In genomic region chr12:57479043-57479375, GRCh38 we compare ENCODE assay signal across 10 cellular contexts. TPM values are rescaled to one million over a fixed set of nuclear protein-coding genes. Genes with fewer than 3 reads are reported as not detected.
DNase-seq lines count a peak whose midpoint lies in the region; ATAC-seq and TF ChIP-seq lines count a peak whose summit lies in the region.
"Had no signal": no experiment of that assay in that cellular context is flagged by ENCODE, and none has a peak within 500 bp of the region (broad histone marks: within the 10 kb centered on the region; RNA-seq: fewer than 3 reads in every experiment).

No MANE protein-coding gene starts in this region.

- H3K9me3 ChIP-seq in CD4-positive, alpha-beta T cell (ENCODE audit: control insufficient read depth, low read length): no peaks in the 10 kb centered on the region
- H3K9me3 ChIP-seq in neutrophil: no peaks in the 10 kb centered on the region
- no peaks in the 10 kb centered on the region for H3K9me3 ChIP-seq in ovary
- H3K9me3 ChIP-seq: esophagus muscularis mucosa had no signal

- H3K36me3 ChIP-seq in neutrophil (peaks cover 28% of the 10 kb centered on the region), ovary (no peaks in the 10 kb centered on the region)
- H3K36me3 ChIP-seq: esophagus muscularis mucosa had no signal

- H3K4me3 ChIP-seq in neutrophil (ENCODE audit: low read depth in 1 of 2, low read length in 1 of 2) (peak overlapping the region; percentile 97 to 100), ovary (no peak overlapping the region)
- H3K4me3 ChIP-seq: esophagus muscularis mucosa had no signal

- no peak for TF ChIP-seq CTCF in CD4-positive, alpha-beta T cell (IDR thresholded peaks at IDR 0.05)
- TF ChIP-seq CTCF in neutrophil (IDR thresholded peaks at IDR 0.05): no peak
- no peak for TF ChIP-seq CTCF in ovary (IDR thresholded peaks at IDR 0.05)

- peak overlapping the region; percentile 93 for H3K4me3 Mint-ChIP-seq in CD4-positive, alpha-beta T cell

- no peak for ATAC-seq in CD4-positive, alpha-beta T cell (ENCODE audit: poor library complexity)
- ATAC-seq in GM19395 (IDR thresholded peaks at IDR 0.05; ENCODE audit: unreplicated experiment) (peak; percentile 2), GM18909 (IDR thresholded peaks at IDR 0.05; ENCODE audit: poor library complexity, unreplicated experiment) (no peak), HG02970 (IDR thresholded peaks at IDR 0.05; ENCODE audit: low FRiP score, unreplicated experiment) (no peak)

- TF ChIP-seq POLR2A in ovary (IDR thresholded peaks at IDR 0.05): no peak

- H3K4me1 Mint-ChIP-seq in CD4-positive, alpha-beta T cell (ENCODE audit: low read depth): peaks cover 77% of the 10 kb centered on the region

- DNase-seq in CD4-positive, alpha-beta T cell: no peak
- no peak for DNase-seq in ovary
- DNase-seq in medulla oblongata (ENCODE audit: extremely low spot score): no peak

- CTCF ChIA-PET in CD4-positive, alpha-beta T cell (lab: Charles Lee): interaction anchor here (2.4 to 5.6 kb wide), 2 partner anchors 16 to 20 kb away, joined by 10 to 28 read pairs; partner anchors contain the start of gene GLI1

- no peaks in the 10 kb centered on the region for H3K9me3 Mint-ChIP-seq in CD4-positive, alpha-beta T cell

- no peaks in the 10 kb centered on the region for H3K27me3 Mint-ChIP-seq in CD4-positive, alpha-beta T cell

- peaks cover 47% of the 10 kb centered on the region for H3K36me3 Mint-ChIP-seq in CD4-positive, alpha-beta T cell (ENCODE audit: low read depth)

- no peaks in the 10 kb centered on the region for H3K27me3 ChIP-seq in CD4-positive, alpha-beta T cell (ENCODE audit: control insufficient read depth, insufficient read depth, low read length)
- H3K27me3 ChIP-seq in neutrophil (no peaks in the 10 kb centered on the region), ovary (no peaks in the 10 kb centered on the region)

- peaks cover 59 to 71% of the 10 kb centered on the region in 2 experiments for H3K4me1 ChIP-seq in neutrophil (ENCODE audit: control insufficient read depth in 1 of 2, insufficient read depth in 1 of 2, low read depth in 1 of 2, low read length in 1 of 2)
- peaks cover 7% of the 10 kb centered on the region for H3K4me1 ChIP-seq in ovary (ENCODE audit: insufficient read depth)

- intact Hi-C loops in CD4-positive, alpha-beta T cell (cut with DNase I, micrococcal nuclease): loop anchor here in 1 of 2 experiments (1.0 to 5.0 kb wide), 3 partner anchors 41 to 273 kb away; partner anchors contain the start of genes CDK4, DCTN2 and DDIT3
- intact Hi-C loops in ovary (cut with DNase I): no loop called here

- POLR2A ChIA-PET in CD4-positive, alpha-beta T cell (lab: Charles Lee): interaction anchor here (1.8 to 5.5 kb wide), 3 partner anchors 9 to 41 kb away, joined by 6 to 93 read pairs (median 61); partner anchors contain the start of genes DDIT3, GLI1 and MARS1

- no peak for TF ChIP-seq EP300 in ovary (IDR thresholded peaks at IDR 0.05)

- peak overlapping the region; percentile 99 for H3K27ac Mint-ChIP-seq in CD4-positive, alpha-beta T cell

- WGBS in ovary, 3 donors: 68 to 79% (median 75%) methylated on average over 10 of the region's 10 CpGs

- peak overlapping the region; percentile 99 for H3K27ac ChIP-seq in CD4-positive, alpha-beta T cell (ENCODE audit: low read depth, low read length)
- peak overlapping the region; percentile 8 for H3K27ac ChIP-seq in cingulate gyrus (ENCODE audit: low read depth, low read length)
- H3K27ac ChIP-seq in neutrophil: peak overlapping the region; percentile 99
- no peak overlapping the region for H3K27ac ChIP-seq in ovary

RNA-seq across cellular contexts. Expression of gene ARHGAP9, which starts 0.7 kb away (rescaled TPM):
- 100 to 1,000 TPM; 354 to 370 TPM for total RNA-seq in CD4-positive, alpha-beta T cell
- 1 to 10 TPM; 2.7 to 8.0 (median 4.2) TPM for total RNA-seq in ovary
- polyA plus RNA-seq in ovary: 1 to 10 TPM; 2.6 to 9.5 TPM
- total RNA-seq: RPMI7951 had no signal

RNA-seq across cellular contexts. Expression of gene MARS1, which starts 8.9 kb away (rescaled TPM):
- 100 to 1,000 TPM; 203 to 204 TPM for total RNA-seq in CD4-positive, alpha-beta T cell
- 100 to 1,000 TPM in 2 of 7 donors, 10 to 100 TPM in 5; 21.1 to 479 (median 66.4) TPM for total RNA-seq in ovary
- polyA plus RNA-seq in ovary: 10 to 100 TPM; 30.8 to 87.4 TPM

RNA-seq across cellular contexts. Expression of gene GLI1, which starts 19.4 kb away (rescaled TPM):
- total RNA-seq in CD4-positive, alpha-beta T cell: under 1 TPM; 0.31 to 0.85 TPM
- 1 to 10 TPM in 2 of 7 donors, under 1 TPM in 4, not detected in 1; 0.48 to 4.1 (median 0.74) TPM for total RNA-seq in ovary
- 1 to 10 TPM; 2.2 to 4.1 TPM for polyA plus RNA-seq in ovary

RNA-seq across cellular contexts. Expression of gene INHBE, which starts 23.9 kb away (rescaled TPM):
- not detected for total RNA-seq in CD4-positive, alpha-beta T cell
- total RNA-seq in ovary: not detected
- not detected for polyA plus RNA-seq in ovary
- total RNA-seq: esophagus muscularis mucosa had no signal

RNA-seq across cellular contexts. Expression of gene DDIT3, which starts 41.3 kb away (rescaled TPM):
- total RNA-seq in CD4-positive, alpha-beta T cell: 100 to 1,000 TPM; 145 TPM
- total RNA-seq in ovary: 10 to 100 TPM; 22.1 to 84.9 (median 29.2) TPM
- polyA plus RNA-seq in ovary: 10 to 100 TPM; 34.9 to 62.1 TPM

Comparison
In these comparisons a context has a peak if more than half of its experiments do, and no peak if none do; other contexts are left out.
1. H3K27ac ChIP-seq: peak in CD4-positive, alpha-beta T cell (single experiment), cingulate gyrus (single experiment) and neutrophil (single experiment); none in ovary (0 of 2).
2. RNA of gene ARHGAP9, which starts 0.7 kb away (total RNA-seq): 354 to 370 TPM in CD4-positive, alpha-beta T cell; 2.7 to 8.0 TPM in ovary; every median in the first group is over 10 times any median in the second.